ENCODE assay signal across 11 cellular contexts in the genomic region with DNA sequence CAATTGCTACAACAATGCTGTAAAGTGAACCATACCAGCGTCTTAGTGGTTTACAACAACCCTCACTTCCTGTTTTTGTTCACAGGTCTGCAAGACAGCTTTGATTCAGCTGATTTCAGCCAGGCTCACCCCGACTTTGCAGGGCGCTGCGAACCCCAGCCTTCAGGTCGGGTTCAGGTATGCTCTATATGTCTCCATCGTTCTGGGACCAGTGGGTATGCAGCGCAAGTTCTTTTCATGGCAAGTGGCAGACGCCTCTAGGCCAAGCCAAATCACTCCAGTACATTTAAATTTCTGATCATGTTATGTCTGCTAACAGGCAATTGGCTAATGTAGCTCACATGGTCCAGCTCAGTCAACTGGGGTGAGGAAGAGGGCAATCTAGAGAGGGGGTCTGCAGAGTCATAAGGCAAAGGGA.
DNase-seq lines count a peak whose midpoint lies in the region; ATAC-seq and TF ChIP-seq lines count a peak whose summit lies in the region.
"Had no signal": no experiment of that assay in that cellular context is flagged by ENCODE, and none has a peak within 500 bp of the region (broad histone marks: within the 10 kb centered on the region; RNA-seq: fewer than 3 reads in every experiment).

No MANE protein-coding gene starts in this region.

- peak; percentile 67 for ATAC-seq in GM21529 (IDR thresholded peaks at IDR 0.05; ENCODE audit: unreplicated experiment)

- POLR2A ChIA-PET in GM10248 (lab: Yijun Ruan, JAX): no interaction called here

- TF ChIP-seq POLR2A in NB4 (IDR thresholded peaks at IDR 0.05; ENCODE audit: extremely low read depth, insufficient read length): no peak

- H3K4me3 ChIP-seq in NB4 (ENCODE audit: low read depth, low read length): no peak overlapping the region

- no peak for TF ChIP-seq CTCF in GM10248 (IDR thresholded peaks at IDR 0.05; ENCODE audit: control extremely low read depth, extremely low read depth, low read depth, missing control alignments)
- no peak for TF ChIP-seq CTCF in NB4 (IDR thresholded peaks at IDR 0.05; ENCODE audit: low read depth, low read length)

- CTCF ChIA-PET in GM10248 (lab: Yijun Ruan, JAX): no interaction called here

- DNase-seq in GM10248 (ENCODE audit: extremely low spot score) (peak; percentile 37), NB4 (ENCODE audit: low read depth) (peak; percentile 35), activated gamma-delta T cell treated with Interleukin-2 at 50 U/mL for 16 hours (peak; percentile 54), NCI-H69 (lab: John Stamatoyannopoulos, UW) (no peak), DMS53 (lab: John Stamatoyannopoulos, UW) (no peak), Kasumi-1 (lab: John Stamatoyannopoulos, UW) (no peak), COR-L47 (lab: John Stamatoyannopoulos, UW) (no peak)
- DNase-seq: HCEC 1CT; NCI-H446; stimulated activated naive CD4-positive, alpha-beta T cell had no signal

Comparison
In these comparisons a context has a peak if more than half of its experiments do, and no peak if none do; other contexts are left out.
1. DNase-seq: peak in GM10248 (single experiment), NB4 (single experiment) and activated gamma-delta T cell treated with Interleukin-2 at 50 U/mL for 16 hours (single experiment); none in NCI-H69 (single experiment), DMS53 (single experiment), Kasumi-1 (0 of 2) and COR-L47 (single experiment).